ENCODE assay signal across 25 cellular contexts in the genomic region with DNA sequence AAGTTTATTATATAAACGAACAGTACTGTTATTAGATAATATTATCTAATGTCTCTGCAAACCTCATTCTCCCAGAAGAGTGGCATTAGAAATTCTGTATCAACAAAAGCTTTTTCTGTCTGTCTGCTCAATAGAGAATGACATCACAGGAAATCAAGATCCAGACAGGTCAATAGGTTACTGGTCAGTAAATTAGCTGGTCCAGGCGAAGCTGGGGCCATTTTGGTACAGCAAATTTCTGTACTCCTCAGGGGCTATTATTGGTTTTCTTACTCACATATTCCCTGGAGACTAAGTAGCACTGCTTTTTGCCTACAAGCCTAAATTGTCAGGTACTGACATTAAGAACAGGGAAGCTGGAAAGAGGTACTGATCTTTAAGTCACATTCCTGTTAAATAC.
DNase-seq lines count a peak whose midpoint lies in the region; ATAC-seq and TF ChIP-seq lines count a peak whose summit lies in the region.
"Had no signal": no experiment of that assay in that cellular context is flagged by ENCODE, and none has a peak within 500 bp of the region (broad histone marks: within the 10 kb centered on the region; RNA-seq: fewer than 3 reads in every experiment).

No MANE protein-coding gene starts in this region.

- H3K4me3 ChIP-seq in choroid plexus epithelial cell (ENCODE audit: low read depth, low read length) (no peak overlapping the region), subcutaneous abdominal adipose tissue (ENCODE audit: low read depth in 1 of 5, low read length in 5 of 5) (no peak overlapping the region)
- H3K4me3 ChIP-seq: A549; BLaER1 treated with 17β-estradiol and CSF1 and Interleukin-3, amounts not matched to agents 10 nM and 100 nM; GM23248; K562 had no signal

- H3K9ac ChIP-seq in subcutaneous abdominal adipose tissue (ENCODE audit: low read length in 5 of 5): no peak overlapping the region
- H3K9ac ChIP-seq: BLaER1 treated with 17β-estradiol and CSF1 and Interleukin-3, amounts not matched to agents 10 nM and 100 nM; GM23248 had no signal

- peaks cover 0 to 16% (median 3%) of the 10 kb centered on the region in 5 donors for H3K36me3 ChIP-seq in subcutaneous abdominal adipose tissue (ENCODE audit: control insufficient read depth in 5 of 5, insufficient read depth in 5 of 5, low read length in 5 of 5)
- H3K36me3 ChIP-seq: BLaER1 treated with 17β-estradiol and CSF1 and Interleukin-3, amounts not matched to agents 10 nM and 100 nM had no signal

- peak; percentile 16 for ATAC-seq in left ventricle myocardium superior
- ATAC-seq in Right ventricle myocardium inferior: no peak
- ATAC-seq: A549, K562 had no signal

- no peak for TF ChIP-seq CTCF in choroid plexus epithelial cell (conservative IDR thresholded peaks at IDR 0.05; ENCODE audit: low read depth, low read length)

- H3K27me3 ChIP-seq in subcutaneous abdominal adipose tissue (ENCODE audit: control insufficient read depth in 5 of 5, insufficient read depth in 4 of 5, low read length in 5 of 5): no peaks in the 10 kb centered on the region
- H3K27me3 ChIP-seq: BLaER1 treated with 17β-estradiol and CSF1 and Interleukin-3, amounts not matched to agents 10 nM and 100 nM had no signal

- no peaks in the 10 kb centered on the region for H3K9me3 ChIP-seq in subcutaneous abdominal adipose tissue (ENCODE audit: control insufficient read depth in 5 of 5, low read length in 5 of 5)
- H3K9me3 ChIP-seq: A549; BLaER1 treated with 17β-estradiol and CSF1 and Interleukin-3, amounts not matched to agents 10 nM and 100 nM had no signal

- H3K27ac ChIP-seq in subcutaneous abdominal adipose tissue (ENCODE audit: low read depth, low read length): peak overlapping the region; percentile 3
- H3K27ac ChIP-seq: A549; BLaER1 treated with 17β-estradiol and CSF1 and Interleukin-3, amounts not matched to agents 10 nM and 100 nM; GM23248 had no signal

- H3K4me1 ChIP-seq in subcutaneous abdominal adipose tissue (ENCODE audit: control insufficient read depth in 5 of 5, insufficient read depth in 5 of 5, low read length in 5 of 5): peaks cover 0 to 8% (median 1%) of the 10 kb centered on the region in 5 donors

- DNase-seq in left ventricle myocardium superior: no peak
- DNase-seq in Right ventricle myocardium inferior (ENCODE audit: missing footprints): no peak
- DNase-seq in choroid plexus epithelial cell (ENCODE audit: low read depth): peak; percentile 26
- peak; percentile 37 for DNase-seq in iris pigment epithelial cell (ENCODE audit: low read depth)
- DNase-seq in activated CD4-positive, alpha-beta T cell treated with anti-CD3 and anti-CD28 coated beads, Interleukin-2, amount 50 U/mL, for 48 hours: no peak
- DNase-seq in SIG-M5 treated with dmso at 0.1 percent for 504 hours (lab: John Stamatoyannopoulos, UW; ENCODE audit: unreplicated experiment): no peak
- DNase-seq: AML-193; CD4-positive, alpha-beta T cell; COR-L47; DMS53; GM23248; H7; Kasumi-1; MV-4-11; NCI-H1105; NCI-H1436 treated with DMSO at 0.1 percent for 48 hours; NCI-H2029; NCI-H2227 treated with DMSO at 0.1 percent for 48 hours; NCI-H526 treated with DMSO at 0.1 percent for 48 hours; RPMI8226; SHP77 had no signal

- intact Hi-C loops in left ventricle myocardium superior (cut with micrococcal nuclease): no loop called here
- intact Hi-C loops in Right ventricle myocardium inferior (cut with DNase I): no loop called here

Comparison
In these comparisons a context has a peak if more than half of its experiments do, and no peak if none do; other contexts are left out.
1. DNase-seq: peak in choroid plexus epithelial cell (single experiment) and iris pigment epithelial cell (single experiment); none in left ventricle myocardium superior (single experiment), Right ventricle myocardium inferior (single experiment), activated CD4-positive, alpha-beta T cell treated with anti-CD3 and anti-CD28 coated beads, Interleukin-2, amount 50 U/mL, for 48 hours (0 of 2) and SIG-M5 treated with dmso at 0.1 percent for 504 hours (single experiment).